Comparison of ENCODE assay signal across 24 cellular contexts in the genomic region with DNA sequence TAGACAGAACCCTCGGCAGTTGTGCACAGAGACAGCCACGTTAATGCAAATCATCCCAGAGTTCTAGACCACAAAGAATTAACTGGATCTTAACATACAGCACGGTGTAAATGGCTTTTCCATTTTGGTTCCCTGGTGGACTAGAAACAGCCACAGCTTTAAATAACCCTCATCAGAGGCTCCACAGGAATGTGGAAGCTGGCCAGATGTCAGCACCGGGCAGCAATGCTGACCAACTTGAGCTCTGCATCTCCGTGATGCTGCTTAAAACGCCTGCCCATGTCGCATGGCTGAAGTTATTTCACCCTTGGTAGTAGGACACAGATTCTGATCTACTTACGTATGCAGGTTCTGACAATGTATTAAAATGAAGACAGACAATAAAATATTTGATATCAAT. TPM values are rescaled to one million over a fixed set of nuclear protein-coding genes. Genes with fewer than 3 reads are reported as not detected.
DNase-seq lines count a peak whose midpoint lies in the region; ATAC-seq, FAIRE-seq and TF ChIP-seq lines count a peak whose summit lies in the region.
"Had no signal": no experiment of that assay in that cellular context is flagged by ENCODE, and none has a peak within 500 bp of the region (broad histone marks: within the 10 kb centered on the region; RNA-seq: fewer than 3 reads in every experiment).

No MANE protein-coding gene starts in this region.

- H3K4me3 Mint-ChIP-seq in activated naive CD8-positive, alpha-beta T cell treated with anti-CD3 and anti-CD28 coated beads for 36 hours: no peak overlapping the region
- H3K4me3 Mint-ChIP-seq: activated CD4-positive, alpha-beta T cell treated with anti-CD3 and anti-CD28 coated beads, Interleukin-2, amount 10 ng/mL, durations not matched to agents 24 days and 14 days; stimulated activated effector memory CD8-positive, alpha-beta T cell treated with anti-CD3 and anti-CD28 coated beads, Interleukin-12 subunit alpha, Interleukin-12 subunit beta, amount 100 ng/mL, for 72 hours had no signal

- intact Hi-C loops in heart left ventricle (cut with DNase I): loop anchor here in 1 of 10 donors (10.0 kb wide), 1 partner anchor 358 kb away; a partner anchor contains a TSS

- no peaks in the 10 kb centered on the region for H3K9me3 ChIP-seq in heart left ventricle
- no peaks in the 10 kb centered on the region for H3K9me3 ChIP-seq in Peyer's patch
- H3K9me3 ChIP-seq: ascending aorta, prostate gland, transverse colon had no signal

- H3K27ac ChIP-seq in heart left ventricle (peak overlapping the region in 7 of 12 donors; percentile 26 to 80 (median 66)), Peyer's patch (no peak overlapping the region)
- H3K27ac ChIP-seq: dorsolateral prefrontal cortex, prostate gland, RWPE1 had no signal

- H3K4me1 ChIP-seq in heart left ventricle (peaks cover 0 to 25% (median 5%) of the 10 kb centered on the region in 12 donors), Peyer's patch (no peaks in the 10 kb centered on the region)
- H3K4me1 ChIP-seq: prostate gland had no signal

- H3K27me3 ChIP-seq in heart left ventricle: no peaks in the 10 kb centered on the region
- no peaks in the 10 kb centered on the region for H3K27me3 ChIP-seq in Peyer's patch
- H3K27me3 ChIP-seq: ascending aorta, dorsolateral prefrontal cortex, transverse colon had no signal

- TF ChIP-seq CTCF in heart left ventricle (IDR thresholded peaks at IDR 0.05) (no peak), Peyer's patch (IDR thresholded peaks at IDR 0.05) (no peak)

- H3K4me3 ChIP-seq in heart left ventricle: no peak overlapping the region
- no peak overlapping the region for H3K4me3 ChIP-seq in Peyer's patch
- H3K4me3 ChIP-seq: ascending aorta, dorsolateral prefrontal cortex, prostate gland, transverse colon had no signal

- H3K27ac Mint-ChIP-seq in activated naive CD8-positive, alpha-beta T cell treated with anti-CD3 and anti-CD28 coated beads for 36 hours: no peak overlapping the region
- H3K27ac Mint-ChIP-seq: activated CD4-positive, alpha-beta T cell treated with anti-CD3 and anti-CD28 coated beads, Interleukin-2, amount 10 ng/mL, durations not matched to agents 24 days and 14 days; stimulated activated effector memory CD8-positive, alpha-beta T cell treated with anti-CD3 and anti-CD28 coated beads, Interleukin-12 subunit alpha, Interleukin-12 subunit beta, amount 100 ng/mL, for 72 hours had no signal

- no peak for FAIRE-seq in GM19239 (lab: Jason Lieb, UNC)

- H3K27me3 Mint-ChIP-seq in activated naive CD8-positive, alpha-beta T cell treated with anti-CD3 and anti-CD28 coated beads for 36 hours: no peaks in the 10 kb centered on the region
- H3K27me3 Mint-ChIP-seq: activated CD4-positive, alpha-beta T cell treated with anti-CD3 and anti-CD28 coated beads, Interleukin-2, amount 10 ng/mL, durations not matched to agents 24 days and 14 days; naive thymus-derived CD8-positive, alpha-beta T cell had no signal

- peaks cover 69% of the 10 kb centered on the region for H3K36me3 Mint-ChIP-seq in activated naive CD8-positive, alpha-beta T cell treated with anti-CD3 and anti-CD28 coated beads for 36 hours

- DNase-seq in Daoy (ENCODE audit: low read depth) (peak; percentile 5), astrocyte of the hippocampus (ENCODE audit: low read depth, low spot score) (peak; percentile 94), heart left ventricle (peak in 4 of 5 donors; percentile 68 to 86 (median 76)), renal cortical epithelial cell (ENCODE audit: low read depth) (peak; percentile 16), Peyer's patch (no peak), GM19239 (ENCODE audit: insufficient read length, low spot score) (no peak)
- no peak for DNase-seq in activated CD4-positive, alpha-beta T cell treated with anti-CD3 and anti-CD28 coated beads for 1 hour
- no peak for DNase-seq in activated naive CD8-positive, alpha-beta T cell treated with anti-CD3 and anti-CD28 coated beads for 36 hours
- DNase-seq: activated CD4-positive, alpha-beta T cell treated with anti-CD3 and anti-CD28 coated beads, Interleukin-2, amount 10 ng/mL, durations not matched to agents 24 days and 14 days; activated CD8-positive, alpha-beta memory T cell treated with anti-CD3 and anti-CD28 coated beads, Interleukin-2, amount 50 U/mL, for 4 hours; activated effector memory CD4-positive, alpha-beta T cell treated with Interleukin-2 at 50 U/mL for 16 hours; glutamatergic neuron; KBM-7; mammary epithelial cell; naive thymus-derived CD8-positive, alpha-beta T cell; NCI-H1048; NCI-H2029 treated with DMSO at 0.1 percent for 48 hours; NCI-H446 treated with DMSO at 0.1 percent for 48 hours; transverse colon had no signal

- H3K4me1 Mint-ChIP-seq in activated naive CD8-positive, alpha-beta T cell treated with anti-CD3 and anti-CD28 coated beads for 36 hours: peaks cover 34% of the 10 kb centered on the region

- H3K36me3 ChIP-seq in heart left ventricle (peaks cover 0 to 6% (median 0%) of the 10 kb centered on the region in 9 donors), Peyer's patch (no peaks in the 10 kb centered on the region)
- H3K36me3 ChIP-seq: ascending aorta, prostate gland, transverse colon had no signal

- TF ChIP-seq POLR2A in heart left ventricle (IDR thresholded peaks at IDR 0.05): no peak
- no peak for TF ChIP-seq POLR2A in Peyer's patch (IDR thresholded peaks at IDR 0.05)

- peaks cover 5% of the 10 kb centered on the region for H3K9me3 Mint-ChIP-seq in activated naive CD8-positive, alpha-beta T cell treated with anti-CD3 and anti-CD28 coated beads for 36 hours
- H3K9me3 Mint-ChIP-seq: stimulated activated effector memory CD8-positive, alpha-beta T cell treated with anti-CD3 and anti-CD28 coated beads, Interleukin-12 subunit alpha, Interleukin-12 subunit beta, amount 100 ng/mL, for 72 hours had no signal

- WGBS in heart left ventricle, 4 donors: 28 to 60% (median 40%) methylated on average over 8 of the region's 8 CpGs

- peak; percentile 88 to 97 (median 97) for ATAC-seq in heart left ventricle
- ATAC-seq: naive thymus-derived CD8-positive, alpha-beta T cell; stimulated activated effector memory CD8-positive, alpha-beta T cell treated with anti-CD3 and anti-CD28 coated beads, Interleukin-12 subunit alpha, Interleukin-12 subunit beta, amount 100 ng/mL, for 72 hours had no signal

RNA-seq across cellular contexts. Expression of a gene that starts 24.5 kb away (rescaled TPM):
- total RNA-seq in Daoy (2014; rRNA removed; shearing (Covaris generic)): 58.6 and 59.7 TPM in 2 replicates
- total RNA-seq in heart left ventricle: 10 to 100 TPM; 42.3 to 84.1 (median 53.0) TPM
- 10 to 100 TPM; 29.6 to 68.9 TPM for polyA plus RNA-seq in heart left ventricle
- 72.2 and 83.4 TPM in 2 replicates for total RNA-seq in renal cortical epithelial cell
- total RNA-seq in Peyer's patch: 10 to 100 TPM; 14.5 to 31.4 (median 23.5) TPM
- 10 to 100 TPM; 56.7 to 59.5 TPM for total RNA-seq in activated naive CD8-positive, alpha-beta T cell treated with anti-CD3 and anti-CD28 coated beads for 36 hours

Comparison
In these comparisons a context has a peak if more than half of its experiments do, and no peak if none do; other contexts are left out.
1. DNase-seq: peak in Daoy (single experiment), astrocyte of the hippocampus (single experiment), heart left ventricle (4 of 5) and renal cortical epithelial cell (single experiment); none in Peyer's patch (0 of 3), GM19239 (single experiment), activated CD4-positive, alpha-beta T cell treated with anti-CD3 and anti-CD28 coated beads for 1 hour (single experiment) and activated naive CD8-positive, alpha-beta T cell treated with anti-CD3 and anti-CD28 coated beads for 36 hours (single experiment).
2. H3K27ac ChIP-seq: peak in heart left ventricle (7 of 12); none in Peyer's patch (0 of 4).